ENCODE assay signal across 1 cellular context in genomic region chr2:130369589-130370341, GRCh38.
TF ChIP-seq lines count a peak whose summit lies in the region.

No MANE protein-coding gene starts in this region.

TF ChIP-seq in WTC11, 78 proteins besides CTCF, POLR2A, EP300 and RAD21:
- TF ChIP-seq GABPB1 (CRISPR knock-in tag; IDR thresholded peaks at IDR 0.05) (no peak), MYBL2 (CRISPR knock-in tag; IDR thresholded peaks at IDR 0.05) (no peak), FOXP4 (CRISPR knock-in tag; IDR thresholded peaks at IDR 0.05) (no peak), AR (CRISPR knock-in tag; IDR thresholded peaks at IDR 0.05) (no peak), ESRRA (CRISPR knock-in tag; IDR thresholded peaks at IDR 0.05; ENCODE audit: borderline replicate concordance) (no peak), ATF2 (CRISPR knock-in tag; IDR thresholded peaks at IDR 0.05; ENCODE audit: borderline replicate concordance, low read depth) (no peak), ETV6 (CRISPR knock-in tag; IDR thresholded peaks at IDR 0.05) (no peak), NR3C1 (CRISPR knock-in tag; conservative IDR thresholded peaks at IDR 0.05; ENCODE audit: low read depth) (no peak), ZNF416 (CRISPR knock-in tag; IDR thresholded peaks at IDR 0.05) (no peak), ZNF232 (CRISPR knock-in tag; IDR thresholded peaks at IDR 0.05) (no peak), RELA (CRISPR knock-in tag; IDR thresholded peaks at IDR 0.05; ENCODE audit: borderline replicate concordance) (no peak), JUN (CRISPR knock-in tag; IDR thresholded peaks at IDR 0.05) (no peak), ZNF219 (CRISPR knock-in tag; IDR thresholded peaks at IDR 0.05; ENCODE audit: borderline replicate concordance) (no peak)
- TF ChIP-seq, protein P1, sequence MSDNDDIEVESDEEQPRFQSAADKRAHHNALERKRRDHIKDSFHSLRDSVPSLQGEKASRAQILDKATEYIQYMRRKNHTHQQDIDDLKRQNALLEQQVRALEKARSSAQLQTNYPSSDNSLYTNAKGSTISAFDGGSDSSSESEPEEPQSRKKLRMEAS (CRISPR knock-in tag; IDR thresholded peaks at IDR 0.05) = no peak
TF ChIP-seq in WTC11: peak in this region for 0.
